Comparison of ENCODE assay signal across 8 cellular contexts in genomic region chr17:81832608-81833159, GRCh38. TPM values are rescaled to one million over a fixed set of nuclear protein-coding genes. Genes with fewer than 3 reads are reported as not detected.
A peak's percentile ranks its signal among the peaks of the same experiment; 100 is the strongest.
DNase-seq lines count a peak whose midpoint lies in the region; ATAC-seq and TF ChIP-seq lines count a peak whose summit lies in the region.

No MANE protein-coding gene starts in this region.

- peak overlapping the region; percentile 90 to 98 (median 96) for H3K4me2 ChIP-seq in BLaER1 treated with 17β-estradiol and CSF1 and Interleukin-3, amounts not matched to agents 10 nM and 100 nM

- no peaks in the 10 kb centered on the region; a peak in 1 of 22 replicates for H3K36me3 ChIP-seq in BLaER1 treated with 17β-estradiol and CSF1 and Interleukin-3, amounts not matched to agents 10 nM and 100 nM
- no peaks in the 10 kb centered on the region for H3K36me3 ChIP-seq in HUES64 (ENCODE audit: insufficient read depth, low read length)
- no peaks in the 10 kb centered on the region for H3K36me3 ChIP-seq in aorta (ENCODE audit: control insufficient read depth in 1 of 2, insufficient read depth in 2 of 2, low read length in 1 of 2)

- TF ChIP-seq CTCF in GM20000 (IDR thresholded peaks at IDR 0.05; ENCODE audit: extremely low read depth, missing control alignments) (no peak), fibroblast of the aortic adventitia (IDR thresholded peaks at IDR 0.05; ENCODE audit: insufficient read depth, low read length) (no peak), osteocyte (IDR thresholded peaks at IDR 0.05) (no peak)

- DNase-seq in GM20000 (ENCODE audit: low spot score) (peak; percentile 67), fibroblast of the aortic adventitia (ENCODE audit: low read depth) (peak; percentile 22), osteocyte (ENCODE audit: extremely low spot score, unreplicated experiment) (no peak), aorta (no peak), occipital lobe (lab: John Stamatoyannopoulos, UW) (no peak)
- DNase-seq in activated CD8-positive, alpha-beta memory T cell treated with anti-CD3 and anti-CD28 coated beads, Interleukin-2, amount 50 U/mL, for 48 hours: peak; percentile 83

- H3K27ac ChIP-seq in BLaER1 treated with 17β-estradiol and CSF1 and Interleukin-3, amounts not matched to agents 10 nM and 100 nM: peak overlapping the region; percentile 80 to 98 (median 93)
- peak overlapping the region; percentile 52; the same call in 1 of the 2 replicates for H3K27ac ChIP-seq in HUES64 (ENCODE audit: low read depth, low read length)
- peak overlapping the region; percentile 9 to 41 for H3K27ac ChIP-seq in aorta (ENCODE audit: low read depth in 1 of 2, low read length in 2 of 2)

- peak; percentile 35 for ATAC-seq in aorta (ENCODE audit: low FRiP score)

- intact Hi-C loops in aorta (cut with DNase I): no loop called here

- H3K4me3 ChIP-seq in BLaER1 treated with 17β-estradiol and CSF1 and Interleukin-3, amounts not matched to agents 10 nM and 100 nM: peak overlapping the region; percentile 72 to 96 (median 84)
- H3K4me3 ChIP-seq in HUES64 (ENCODE audit: low read length) (peak overlapping the region; percentile 94), fibroblast of the aortic adventitia (ENCODE audit: low read depth, low read length) (peak overlapping the region; percentile 79), aorta (ENCODE audit: low read length in 2 of 2) (peak overlapping the region; percentile 80 to 84)

- peak overlapping the region; percentile 86 to 97 (median 90) for H3K9ac ChIP-seq in BLaER1 treated with 17β-estradiol and CSF1 and Interleukin-3, amounts not matched to agents 10 nM and 100 nM
- peak overlapping the region; percentile 79 for H3K9ac ChIP-seq in HUES64 (ENCODE audit: low read depth, low read length)

- no peaks in the 10 kb centered on the region for H3K27me3 ChIP-seq in BLaER1 treated with 17β-estradiol and CSF1 and Interleukin-3, amounts not matched to agents 10 nM and 100 nM
- H3K27me3 ChIP-seq in HUES64 (ENCODE audit: insufficient read depth, low read length) (no peaks in the 10 kb centered on the region), aorta (ENCODE audit: control insufficient read depth in 1 of 2, insufficient read depth in 2 of 2, low read length in 1 of 2) (no peaks in the 10 kb centered on the region)

- H3K4me1 ChIP-seq in BLaER1 treated with 17β-estradiol and CSF1 and Interleukin-3, amounts not matched to agents 10 nM and 100 nM: peaks cover 59 to 95% (median 85%) of the 10 kb centered on the region in 10 experiments
- H3K4me1 ChIP-seq in HUES64 (ENCODE audit: insufficient read depth, low read length) (no peaks in the 10 kb centered on the region; the same call in 1 of the 2 replicates), aorta (ENCODE audit: control insufficient read depth in 1 of 2, insufficient read depth in 2 of 2, low read length in 2 of 2) (no peaks in the 10 kb centered on the region)

- peaks cover 34% of the 10 kb centered on the region for H3K4me1 Mint-ChIP-seq in osteocyte (ENCODE audit: unreplicated experiment)

- H3K4me3 Mint-ChIP-seq in osteocyte (ENCODE audit: unreplicated experiment): peak overlapping the region; percentile 91

- H4K20me1 ChIP-seq in BLaER1 treated with 17β-estradiol and CSF1 and Interleukin-3, amounts not matched to agents 10 nM and 100 nM: peaks cover 0 to 22% (median 8%) of the 10 kb centered on the region in 11 experiments; a peak in 9 of 22 replicates

- H3K27me3 Mint-ChIP-seq in osteocyte (ENCODE audit: unreplicated experiment): no peaks in the 10 kb centered on the region

- no peaks in the 10 kb centered on the region for H3K36me3 Mint-ChIP-seq in osteocyte (ENCODE audit: unreplicated experiment)

- no peaks in the 10 kb centered on the region for H3K9me3 ChIP-seq in BLaER1 treated with 17β-estradiol and CSF1 and Interleukin-3, amounts not matched to agents 10 nM and 100 nM (replicated peaks in 1 of 11)
- H3K9me3 ChIP-seq in HUES64 (ENCODE audit: insufficient read depth, low read depth, low read length): no peaks in the 10 kb centered on the region
- H3K9me3 ChIP-seq in aorta (ENCODE audit: control insufficient read depth, low read length): no peaks in the 10 kb centered on the region

- no peaks in the 10 kb centered on the region for H3K9me3 Mint-ChIP-seq in osteocyte (ENCODE audit: unreplicated experiment)

- 1% methylated on average over 65 of the region's 65 CpGs for WGBS in HUES64
- WGBS in aorta, 2 donors: 0% methylated on average over 37 to 65 of the region's 65 CpGs

- peak overlapping the region; percentile 91 for H3K27ac Mint-ChIP-seq in osteocyte (ENCODE audit: unreplicated experiment)

RNA-seq across cellular contexts. Expression of gene MCRIP1, which starts 0.4 kb away (rescaled TPM):
- polyA plus RNA-seq in HUES64 (2013, experiment 1 of 2): 91.2 TPM
- 106 TPM for polyA plus RNA-seq in HUES64 (2013, experiment 2 of 2)
- total RNA-seq in fibroblast of the aortic adventitia (ENCODE audit: low replicate concordance): 130 and 195 TPM in 2 replicates
- 169 and 176 TPM in 2 replicates for total RNA-seq in osteocyte
- total RNA-seq in aorta: 100 to 1,000 TPM in 1 of 2 donors, 10 to 100 TPM in 1; 93.5 to 105 TPM
- polyA plus RNA-seq in aorta: 100 to 1,000 TPM; 158 to 310 TPM
- total RNA-seq in occipital lobe: 85.9 TPM

RNA-seq across cellular contexts. Expression of gene PPP1R27, which starts 2.2 kb away (rescaled TPM):
- not detected for polyA plus RNA-seq in HUES64 (2013, experiment 1 of 2)
- not detected for polyA plus RNA-seq in HUES64 (2013, experiment 2 of 2)
- total RNA-seq in fibroblast of the aortic adventitia (ENCODE audit: low replicate concordance) (not detected in 2 replicates), osteocyte (0.62 TPM in 1 of 2 replicates, not detected in the other), aorta (not detected), occipital lobe (not detected)
- under 1 TPM in 1 of 2 donors, not detected in 1; 0.41 TPM for polyA plus RNA-seq in aorta

RNA-seq across cellular contexts. Expression of gene P4HB, which starts 27.7 kb away (rescaled TPM):
- 276 TPM for polyA plus RNA-seq in HUES64 (2013, experiment 1 of 2)
- 272 TPM for polyA plus RNA-seq in HUES64 (2013, experiment 2 of 2)
- total RNA-seq in fibroblast of the aortic adventitia (ENCODE audit: low replicate concordance): 763 and 1,500 TPM in 2 replicates
- total RNA-seq in osteocyte: 792 and 837 TPM in 2 replicates
- total RNA-seq in aorta: 100 to 1,000 TPM; 407 to 436 TPM
- 100 to 1,000 TPM; 275 to 537 TPM for polyA plus RNA-seq in aorta
- 57.4 TPM for total RNA-seq in occipital lobe

RNA-seq across cellular contexts. Expression of gene GCGR, which starts 28.7 kb away (rescaled TPM):
- not detected for polyA plus RNA-seq in HUES64 (2013, experiment 1 of 2)
- not detected for polyA plus RNA-seq in HUES64 (2013, experiment 2 of 2)
- total RNA-seq in fibroblast of the aortic adventitia (ENCODE audit: low replicate concordance) (not detected in 2 replicates), osteocyte (not detected in 2 replicates), aorta (under 1 TPM; 0.39 to 0.63 TPM), occipital lobe (not detected)
- not detected for polyA plus RNA-seq in aorta

RNA-seq across cellular contexts. Expression of gene ARHGDIA, which starts 38.5 kb away (rescaled TPM):
- polyA plus RNA-seq in HUES64 (2013, experiment 1 of 2): 172 TPM
- polyA plus RNA-seq in HUES64 (2013, experiment 2 of 2): 174 TPM
- total RNA-seq in fibroblast of the aortic adventitia (ENCODE audit: low replicate concordance) (95.1 and 149 TPM in 2 replicates), osteocyte (430 and 433 TPM in 2 replicates), aorta (100 to 1,000 TPM; 303 to 422 TPM), occipital lobe (22.9 TPM)
- 100 to 1,000 TPM; 163 to 310 TPM for polyA plus RNA-seq in aorta

Comparison
In these comparisons a context has a peak if more than half of its experiments do, and no peak if none do; other contexts are left out.
1. H3K27ac ChIP-seq: peak in every context shown above with its lines; median percentile 93 in BLaER1 treated with 17β-estradiol and CSF1 and Interleukin-3, amounts not matched to agents 10 nM and 100 nM; 52 in HUES64; 25 in aorta.
2. DNase-seq: peak in GM20000 (single experiment), activated CD8-positive, alpha-beta memory T cell treated with anti-CD3 and anti-CD28 coated beads, Interleukin-2, amount 50 U/mL, for 48 hours (single experiment) and fibroblast of the aortic adventitia (single experiment); none in osteocyte (single experiment), aorta (0 of 2) and occipital lobe (single experiment).
3. Peak in every context shown above with its lines, with median percentiles within 50 percentile points of each other: H3K4me3 ChIP-seq.